In genomic region chr6:62283828-62284411, GRCh38 we compare ENCODE assay signal across 9 cellular contexts. TPM values are rescaled to one million over a fixed set of nuclear protein-coding genes. Genes with fewer than 3 reads are reported as not detected.
A peak's percentile ranks its signal among the peaks of the same experiment; 100 is the strongest.
DNase-seq lines count a peak whose midpoint lies in the region; ATAC-seq, FAIRE-seq and TF ChIP-seq lines count a peak whose summit lies in the region.
"Had no signal": no experiment of that assay in that cellular context is flagged by ENCODE, and none has a peak within 500 bp of the region (broad histone marks: within the 10 kb centered on the region; RNA-seq: fewer than 3 reads in every experiment).

No MANE protein-coding gene starts in this region.

- no peak for TF ChIP-seq EP300 in H1 (IDR thresholded peaks at IDR 0.05; ENCODE audit: borderline replicate concordance in 1 of 2, low read depth in 2 of 2, low read length in 2 of 2)
- no peak for TF ChIP-seq EP300 in suprapubic skin (IDR thresholded peaks at IDR 0.05)

- no peak overlapping the region for H4K91ac ChIP-seq in H1 (replicated peaks; ENCODE audit: insufficient read length, low read length)

- H3K4ac ChIP-seq in H1 (replicated peaks; ENCODE audit: insufficient read length, low read depth, low read length) = no peak overlapping the region

- no peaks in the 10 kb centered on the region for H3K9me3 Mint-ChIP-seq in activated CD4-positive, alpha-beta T cell treated with anti-CD3 and anti-CD28 coated beads for 36 hours (ENCODE audit: low read depth)

- H3K79me1 ChIP-seq in H1 (ENCODE audit: low read depth, low read length) = no peaks in the 10 kb centered on the region

- no peak overlapping the region for H3K27ac Mint-ChIP-seq in activated CD4-positive, alpha-beta T cell treated with anti-CD3 and anti-CD28 coated beads for 36 hours

- no peak overlapping the region for H2AFZ ChIP-seq in H1 (ENCODE audit: low read length)
- no peak overlapping the region for H2AFZ ChIP-seq in osteoblast (ENCODE audit: low read length)

- intact Hi-C loops in activated CD4-positive, alpha-beta T cell treated with anti-CD3 and anti-CD28 coated beads for 36 hours (cut with DNase I, micrococcal nuclease) = no loop called here

- DNase-seq in NCI-H1417 (lab: John Stamatoyannopoulos, UW) (peak in 2 of 3 experiments; percentile 27 to 79), NCI-H1417 treated with DMSO at 0.1 percent for 48 hours (lab: John Stamatoyannopoulos, UW) (no peak), NCI-H526 treated with DMSO at 0.1 percent for 48 hours (lab: John Stamatoyannopoulos, UW) (peak; percentile 2), H1 (ENCODE audit: low read depth in 1 of 2, low spot score in 2 of 2) (no peak), osteoblast (ENCODE audit: insufficient read length, low spot score, missing footprints) (no peak), suprapubic skin (ENCODE audit: low spot score in 2 of 2) (no peak)
- DNase-seq in activated CD4-positive, alpha-beta T cell treated with anti-CD3 and anti-CD28 coated beads for 36 hours = no peak

- H2AK5ac ChIP-seq in H1 (ENCODE audit: low read depth, low read length) = no peak overlapping the region

- no peak overlapping the region for H2BK5ac ChIP-seq in H1 (ENCODE audit: low read depth, low read length)

- no peak overlapping the region for H3K14ac ChIP-seq in H1 (ENCODE audit: insufficient read length)

- no peak for TF ChIP-seq POLR2A in H1 (IDR thresholded peaks at IDR 0.05; ENCODE audit: control extremely low read depth in 1 of 2, low read depth in 2 of 2, low read length in 2 of 2)
- no peak for TF ChIP-seq POLR2A in suprapubic skin (IDR thresholded peaks at IDR 0.05)

- no peak overlapping the region for H3K4me3 Mint-ChIP-seq in activated CD4-positive, alpha-beta T cell treated with anti-CD3 and anti-CD28 coated beads for 36 hours

- no peak overlapping the region for H3K27ac ChIP-seq in H1 (ENCODE audit: low read depth, low read length)
- no peak overlapping the region for H3K27ac ChIP-seq in osteoblast (ENCODE audit: low read depth, low read length)
- no peak overlapping the region for H3K27ac ChIP-seq in suprapubic skin

- H4K8ac ChIP-seq in H1 (ENCODE audit: extremely low read depth, insufficient read depth, low read length) = no peak overlapping the region

- no peak overlapping the region for H2BK20ac ChIP-seq in H1 (ENCODE audit: low read length)

- no peaks in the 10 kb centered on the region for H3K36me3 Mint-ChIP-seq in activated CD4-positive, alpha-beta T cell treated with anti-CD3 and anti-CD28 coated beads for 36 hours (ENCODE audit: low read depth)

- H3K4me2 ChIP-seq in H1 (ENCODE audit: insufficient read depth in 1 of 2, low read depth in 2 of 2, low read length in 2 of 2) (peak overlapping the region; percentile 1 to 99; a peak in 2 of 4 replicates), osteoblast (ENCODE audit: insufficient read depth, low read length) (no peak overlapping the region)

- H3K23ac ChIP-seq in H1 (ENCODE audit: insufficient read length) = no peak overlapping the region

- peak overlapping the region in 2 of 4 experiments; percentile 3 to 93; a peak in 4 of 8 replicates for H3K4me3 ChIP-seq in H1 (ENCODE audit: extremely low read depth in 1 of 4, insufficient read depth in 2 of 4, low read depth in 3 of 4, low read length in 4 of 4)
- H3K4me3 ChIP-seq in osteoblast (ENCODE audit: insufficient read depth, low read length) = no peak overlapping the region
- H3K4me3 ChIP-seq in suprapubic skin = no peak overlapping the region

- POLR2A ChIA-PET in H1 (lab: Charles Lee; ENCODE audit: partially characterized antibody) = no interaction called here
- POLR2A ChIA-PET in activated CD4-positive, alpha-beta T cell treated with anti-CD3 and anti-CD28 coated beads for 36 hours (lab: Charles Lee) = no interaction called here

- CTCF ChIA-PET in H1 (lab: Charles Lee; ENCODE audit: partially characterized antibody) = interaction anchor here (0.6 to 1.9 kb wide), 22 partner anchors 10 to 479 kb away, joined by 3 to 14 read pairs (median 3); no protein-coding TSS in a partner anchor
- CTCF ChIA-PET in activated CD4-positive, alpha-beta T cell treated with anti-CD3 and anti-CD28 coated beads for 36 hours (lab: Charles Lee) = interaction anchor here (0.6 to 2.0 kb wide), 3 partner anchors 10 to 19 kb away, joined by 3 to 4 read pairs (median 4); no protein-coding TSS in a partner anchor

- H3K4me1 ChIP-seq in H1 (replicated peaks in 1 of 4; ENCODE audit: control insufficient read depth in 3 of 4, insufficient read depth in 4 of 4, low read length in 3 of 4) (peaks cover 0 to 5% (median 0%) of the 10 kb centered on the region in 4 experiments; a peak in 1 of 7 replicates), osteoblast (ENCODE audit: insufficient read depth, low read length) (no peaks in the 10 kb centered on the region), suprapubic skin (peaks cover 14% of the 10 kb centered on the region)

- H3K79me2 ChIP-seq in H1 (ENCODE audit: control insufficient read depth in 1 of 2, insufficient read depth in 2 of 2, low read length in 2 of 2) = peaks cover 0 to 64% of the 10 kb centered on the region in 2 experiments; a peak in 3 of 4 replicates
- H3K79me2 ChIP-seq in osteoblast (ENCODE audit: insufficient read depth, low read length) = no peaks in the 10 kb centered on the region

- ATAC-seq in HG03460 (IDR thresholded peaks at IDR 0.05; ENCODE audit: unreplicated experiment) = no peak
- ATAC-seq in activated CD4-positive, alpha-beta T cell treated with anti-CD3 and anti-CD28 coated beads for 36 hours = no peak

- no peaks in the 10 kb centered on the region for H3K4me1 Mint-ChIP-seq in activated CD4-positive, alpha-beta T cell treated with anti-CD3 and anti-CD28 coated beads for 36 hours

- H3K27me3 Mint-ChIP-seq in activated CD4-positive, alpha-beta T cell treated with anti-CD3 and anti-CD28 coated beads for 36 hours = peaks cover 15% of the 10 kb centered on the region

- peaks cover 12% of the 10 kb centered on the region for H3K23me2 ChIP-seq in H1 (ENCODE audit: low read depth, low read length)

- TF ChIP-seq CTCF in H1 (IDR thresholded peaks at IDR 0.05; ENCODE audit: control extremely low read depth in 1 of 3, insufficient read depth in 1 of 3, low read depth in 1 of 3, low read length in 3 of 3) (peak in 1 of 3 experiments; percentile 41; a peak in 2 of 4 replicates), osteoblast (IDR thresholded peaks at IDR 0.05; ENCODE audit: extremely low read depth, low read depth, low read length) (peak; percentile 20), suprapubic skin (IDR thresholded peaks at IDR 0.05) (peak in 1 of 2 donors; percentile 29)

- H2BK15ac ChIP-seq in H1 (ENCODE audit: low read length) = no peak overlapping the region

- no peak overlapping the region for H3K56ac ChIP-seq in H1 (replicated peaks; ENCODE audit: insufficient read length, low read depth, low read length)

- no peak overlapping the region for H2BK12ac ChIP-seq in H1 (ENCODE audit: low read depth, low read length)

- no peak overlapping the region for H3K9ac ChIP-seq in H1 (replicated peaks in 1 of 4; ENCODE audit: extremely low read depth in 1 of 4, low read depth in 3 of 4, low read length in 3 of 4)

- H2BK120ac ChIP-seq in H1 (replicated peaks; ENCODE audit: low read depth, low read length) = no peak overlapping the region

- H3K18ac ChIP-seq in H1 (ENCODE audit: extremely low read depth, low read length) = no peak overlapping the region

- H3K27me3 ChIP-seq in H1 (replicated peaks in 1 of 4; ENCODE audit: control insufficient read depth in 3 of 4, extremely low read depth in 1 of 4, insufficient read depth in 3 of 4, low read length in 3 of 4) (no peaks in the 10 kb centered on the region), osteoblast (ENCODE audit: insufficient read depth, low read length) (no peaks in the 10 kb centered on the region), suprapubic skin (peaks cover 15% of the 10 kb centered on the region)

- TF ChIP-seq RAD21 in H1 (IDR thresholded peaks at IDR 0.05 in 1 of 2, conservative IDR thresholded peaks at IDR 0.05 in 1 of 2; ENCODE audit: low read depth in 2 of 2, low read length in 2 of 2) = peak in 1 of 2 experiments; percentile 57

- FAIRE-seq in H1 (lab: Jason Lieb, UNC) = no peak

- 69% methylated on average over 2 of the region's 2 CpGs; no CpG with 5 or more reads in 1 of the 2 experiments for WGBS in H1 (ENCODE audit: extremely low coverage in 1 of 2, insufficient coverage in 1 of 2, insufficient read length in 1 of 2, insufficient replicate concordance in 2 of 2, low coverage in 1 of 2, low lambda C conversion rate in 2 of 2, missing lambda C conversion rate in 1 of 2), 2 experiments
- 50% methylated on average over 2 of the region's 2 CpGs for WGBS in suprapubic skin

- H4K20me1 ChIP-seq in H1 (replicated peaks in 1 of 2; ENCODE audit: control insufficient read depth in 1 of 2, insufficient read depth in 2 of 2, low read length in 2 of 2) (no peaks in the 10 kb centered on the region), osteoblast (ENCODE audit: insufficient read depth, low read length) (no peaks in the 10 kb centered on the region)

- no peak overlapping the region for H4K5ac ChIP-seq in H1 (ENCODE audit: insufficient read length, low read depth, low read length)

- H3K36me3 ChIP-seq in H1 (ENCODE audit: control insufficient read depth in 2 of 4, insufficient read depth in 4 of 4, low read length in 3 of 4) (no peaks in the 10 kb centered on the region), osteoblast (ENCODE audit: insufficient read depth, low read length) (no peaks in the 10 kb centered on the region), suprapubic skin (no peaks in the 10 kb centered on the region)

- H3K9me3 ChIP-seq in H1 (ENCODE audit: insufficient read depth in 2 of 2, low read depth in 1 of 2, low read length in 1 of 2) (no peaks in the 10 kb centered on the region), osteoblast (ENCODE audit: low read depth, low read length) (no peaks in the 10 kb centered on the region), suprapubic skin (no peaks in the 10 kb centered on the region)

TF ChIP-seq in H1, 55 proteins besides CTCF, POLR2A, EP300 and RAD21 (continues in another document):
- TF ChIP-seq SUZ12 (IDR thresholded peaks at IDR 0.05; ENCODE audit: low read length) (no peak), HDAC6 (IDR thresholded peaks at IDR 0.05; ENCODE audit: low read depth, low read length) (no peak), TEAD4 (IDR thresholded peaks at IDR 0.05; ENCODE audit: low read depth, low read length) (no peak), BACH1 (IDR thresholded peaks at IDR 0.05; ENCODE audit: low read length) (no peak), CHD2 (IDR thresholded peaks at IDR 0.05; ENCODE audit: low read length) (no peak)

RNA-seq across cellular contexts. Expression of gene KHDRBS2, which starts 2.1 kb away (rescaled TPM):
- total RNA-seq in H1 (2021; fragmentation: NEBNext Ultra II Directional; extraction: Animal tissue kit (Norgen Biotek cat#: 25700)) = 7.5 and 7.7 TPM in 2 replicates
- 5.2 and 5.5 TPM in 2 replicates for polyA plus RNA-seq in H1 (2011; rRNA removed)
- 5.6 TPM for polyA plus RNA-seq in H1 (2011; cell fraction: cytosol; rRNA removed)
- 11.3 TPM for polyA plus RNA-seq in H1 (2011; cell fraction: nucleus; rRNA removed)
- polyA plus RNA-seq in H1 (2012, experiment 1 of 2) = 5.7 to 9.1 TPM (median 6.4 TPM) in 4 replicates
- polyA plus RNA-seq in H1 (2012, experiment 2 of 2) = 1.8 TPM
- 4.2 TPM for polyA plus RNA-seq in H1 (2013, experiment 1 of 2)
- 3.8 TPM for polyA plus RNA-seq in H1 (2013, experiment 2 of 2)
- polyA minus RNA-seq in H1 (2011; rRNA and poly(A)+ RNA removed) = 7.5 and 8.0 TPM in 2 replicates
- polyA minus RNA-seq in H1 (2011; cell fraction: cytosol; rRNA and poly(A)+ RNA removed) = 6.7 TPM
- 47.5 TPM for polyA minus RNA-seq in H1 (2011; cell fraction: nucleus; rRNA and poly(A)+ RNA removed)
- not detected in 2 replicates for total RNA-seq in osteoblast
- total RNA-seq in activated CD4-positive, alpha-beta T cell treated with anti-CD3 and anti-CD28 coated beads for 36 hours = not detected
- total RNA-seq in suprapubic skin = not detected
- polyA plus RNA-seq: AG04450 had no signal

Comparison
In these comparisons a context has a peak if more than half of its experiments do, and no peak if none do; other contexts are left out.
1. DNase-seq: peak in NCI-H1417 (2 of 3) and NCI-H526 treated with DMSO at 0.1 percent for 48 hours (single experiment); none in NCI-H1417 treated with DMSO at 0.1 percent for 48 hours (single experiment), H1 (0 of 2), osteoblast (single experiment), activated CD4-positive, alpha-beta T cell treated with anti-CD3 and anti-CD28 coated beads for 36 hours (single experiment) and suprapubic skin (0 of 2).